8 cellular contexts compared by ENCODE assay signal in genomic region chr11:46616551-46617450, GRCh38. TPM values are rescaled to one million over a fixed set of nuclear protein-coding genes. Genes with fewer than 3 reads are reported as not detected.
A peak's percentile ranks its signal among the peaks of the same experiment; 100 is the strongest.
DNase-seq lines count a peak whose midpoint lies in the region; ATAC-seq, FAIRE-seq and TF ChIP-seq lines count a peak whose summit lies in the region.

Gene HARBI1, minus strand, starts transcription at chr11:46617227. Its CDS starts 990 bp downstream, at chr11:46616237.

- H3K27me3 Mint-ChIP-seq in activated T-helper 2 cell treated with anti-CD3 and anti-CD28 coated beads, Interferon-gamma antibody, Interleukin-2, Interleukin-4, amounts not matched to agents 10 μg/mL and 5 μg/mL and 100 μg/mL, durations not matched to agents 14 hours and 24 hours and 36 hours (ENCODE audit: low read depth): no peaks in the 10 kb centered on the region
- H3K27me3 Mint-ChIP-seq in natural killer cell treated with Interleukin-12 subunit alpha and Interleukin-12 subunit beta and Interleukin-15 and Interleukin-18, amount 100 ng/mL, for 72 hours: no peaks in the 10 kb centered on the region

- H3K4me2 ChIP-seq in DND-41 (ENCODE audit: insufficient read depth, low read length): peak within 1 kb of the TSS; percentile 91
- peak within 1 kb of the TSS; percentile 86 for H3K4me2 ChIP-seq in KMS-11

- H3K36me3 ChIP-seq in DND-41 (ENCODE audit: insufficient read depth, low read length) (peaks cover 19% of the 10 kb centered on the region), KMS-11 (ENCODE audit: insufficient read depth) (no peaks in the 10 kb centered on the region)

- peaks cover 5% of the 10 kb centered on the region; the same call in 1 of the 2 replicates for H4K20me1 ChIP-seq in DND-41 (ENCODE audit: insufficient read depth, low read length)
- no peaks in the 10 kb centered on the region for H4K20me1 ChIP-seq in KMS-11 (ENCODE audit: insufficient read depth)

- H3K9ac ChIP-seq in DND-41 (ENCODE audit: low read depth, low read length): peak within 1 kb of the TSS; percentile 93
- peak within 1 kb of the TSS; percentile 92 for H3K9ac ChIP-seq in KMS-11

- peak within 1 kb of the TSS; percentile 98 for H3K27ac ChIP-seq in DND-41 (ENCODE audit: low read length)
- H3K27ac ChIP-seq in KMS-11: peak within 1 kb of the TSS; percentile 88

- TF ChIP-seq CTCF in DND-41 (IDR thresholded peaks at IDR 0.05; ENCODE audit: borderline replicate concordance, extremely low read depth, low read length, poor library complexity, severe bottlenecking): no peak
- no peak for TF ChIP-seq CTCF in KMS-11 (conservative IDR thresholded peaks at IDR 0.05; ENCODE audit: low read depth, low read length)
- TF ChIP-seq CTCF in fibroblast of pulmonary artery (IDR thresholded peaks at IDR 0.05; ENCODE audit: low read length, missing control alignments): no peak

- no peaks in the 10 kb centered on the region for H3K9me3 Mint-ChIP-seq in activated T-helper 2 cell treated with anti-CD3 and anti-CD28 coated beads, Interferon-gamma antibody, Interleukin-2, Interleukin-4, amounts not matched to agents 10 μg/mL and 5 μg/mL and 100 μg/mL, durations not matched to agents 14 hours and 24 hours and 36 hours
- H3K9me3 Mint-ChIP-seq in natural killer cell treated with Interleukin-12 subunit alpha and Interleukin-12 subunit beta and Interleukin-15 and Interleukin-18, amount 100 ng/mL, for 72 hours: no peaks in the 10 kb centered on the region

- H3K4me1 ChIP-seq in DND-41 (ENCODE audit: insufficient read depth, low read length) (peaks cover 72% of the 10 kb centered on the region), KMS-11 (ENCODE audit: low read depth, poor library complexity, severe bottlenecking) (peaks cover 25% of the 10 kb centered on the region)

- intact Hi-C loops in activated T-helper 2 cell treated with anti-CD3 and anti-CD28 coated beads, Interferon-gamma antibody, Interleukin-2, Interleukin-4, amounts not matched to agents 10 μg/mL and 5 μg/mL and 100 μg/mL, durations not matched to agents 14 hours and 24 hours and 36 hours (cut with micrococcal nuclease): loop anchor here (1.0 to 5.0 kb wide), 5 partner anchors 22 to 268 kb away; partner anchors contain the start of genes AMBRA1, ARHGAP1 and CKAP5

- H3K9me3 ChIP-seq in DND-41 (ENCODE audit: insufficient read depth, low read length, severe bottlenecking): no peaks in the 10 kb centered on the region

- FAIRE-seq in RCC 7860 (lab: Jason Lieb, UNC): no peak

- H3K27ac Mint-ChIP-seq in activated T-helper 2 cell treated with anti-CD3 and anti-CD28 coated beads, Interferon-gamma antibody, Interleukin-2, Interleukin-4, amounts not matched to agents 10 μg/mL and 5 μg/mL and 100 μg/mL, durations not matched to agents 14 hours and 24 hours and 36 hours: peak within 1 kb of the TSS; percentile 100
- peak within 1 kb of the TSS; percentile 97 to 99 for H3K27ac Mint-ChIP-seq in natural killer cell treated with Interleukin-12 subunit alpha and Interleukin-12 subunit beta and Interleukin-15 and Interleukin-18, amount 100 ng/mL, for 72 hours

- peaks cover 14% of the 10 kb centered on the region for H3K36me3 Mint-ChIP-seq in activated T-helper 2 cell treated with anti-CD3 and anti-CD28 coated beads, Interferon-gamma antibody, Interleukin-2, Interleukin-4, amounts not matched to agents 10 μg/mL and 5 μg/mL and 100 μg/mL, durations not matched to agents 14 hours and 24 hours and 36 hours (ENCODE audit: low read depth)
- peaks cover 6% of the 10 kb centered on the region for H3K36me3 Mint-ChIP-seq in natural killer cell treated with Interleukin-12 subunit alpha and Interleukin-12 subunit beta and Interleukin-15 and Interleukin-18, amount 100 ng/mL, for 72 hours

- peaks cover 29% of the 10 kb centered on the region for H3K4me1 Mint-ChIP-seq in activated T-helper 2 cell treated with anti-CD3 and anti-CD28 coated beads, Interferon-gamma antibody, Interleukin-2, Interleukin-4, amounts not matched to agents 10 μg/mL and 5 μg/mL and 100 μg/mL, durations not matched to agents 14 hours and 24 hours and 36 hours (ENCODE audit: low read depth)
- peaks cover 25 to 38% of the 10 kb centered on the region in 2 donors for H3K4me1 Mint-ChIP-seq in natural killer cell treated with Interleukin-12 subunit alpha and Interleukin-12 subunit beta and Interleukin-15 and Interleukin-18, amount 100 ng/mL, for 72 hours (ENCODE audit: low read depth in 2 of 2)

- H3K4me3 Mint-ChIP-seq in activated T-helper 2 cell treated with anti-CD3 and anti-CD28 coated beads, Interferon-gamma antibody, Interleukin-2, Interleukin-4, amounts not matched to agents 10 μg/mL and 5 μg/mL and 100 μg/mL, durations not matched to agents 14 hours and 24 hours and 36 hours (ENCODE audit: low read depth): peak within 1 kb of the TSS; percentile 99
- peak within 1 kb of the TSS; percentile 90 for H3K4me3 Mint-ChIP-seq in natural killer cell treated with Interleukin-12 subunit alpha and Interleukin-12 subunit beta and Interleukin-15 and Interleukin-18, amount 100 ng/mL, for 72 hours

- H2AFZ ChIP-seq in DND-41 (ENCODE audit: low read depth, low read length): peak within 1 kb of the TSS; percentile 94
- peak within 1 kb of the TSS; percentile 76 for H2AFZ ChIP-seq in KMS-11 (ENCODE audit: low read depth)

- H3K79me2 ChIP-seq in DND-41 (ENCODE audit: insufficient read depth, low read length) (peaks cover 67% of the 10 kb centered on the region), KMS-11 (ENCODE audit: insufficient read depth, low read depth) (peaks cover 39% of the 10 kb centered on the region; the same call in 1 of the 2 replicates)

- peak; percentile 97 for ATAC-seq in DND-41 (ENCODE audit: insufficient read depth, low read depth)
- peak; percentile 91 for ATAC-seq in GM21786 (IDR thresholded peaks at IDR 0.05; ENCODE audit: unreplicated experiment)
- peak; percentile 99 for ATAC-seq in natural killer cell treated with Interleukin-12 subunit alpha and Interleukin-12 subunit beta and Interleukin-15 and Interleukin-18, amount 100 ng/mL, for 72 hours

- DNase-seq in DND-41: peak; percentile 91
- DNase-seq in RCC 7860 (ENCODE audit: low spot score): peak; percentile 66
- DNase-seq in activated T-helper 2 cell treated with anti-CD3 and anti-CD28 coated beads, Interferon-gamma antibody, Interleukin-2, Interleukin-4, amounts not matched to agents 10 μg/mL and 5 μg/mL and 100 μg/mL, durations not matched to agents 14 hours and 24 hours and 36 hours (ENCODE audit: low spot score): peak; percentile 90
- peak; percentile 91 for DNase-seq in fibroblast of pulmonary artery (ENCODE audit: low read depth)
- DNase-seq in natural killer cell treated with Interleukin-12 subunit alpha and Interleukin-12 subunit beta and Interleukin-15 and Interleukin-18, amount 100 ng/mL, for 72 hours (ENCODE audit: low spot score): peak; percentile 97
- peak; percentile 94 for DNase-seq in stimulated activated naive CD4-positive, alpha-beta T cell treated with Interleukin-2 at 50 U/mL for 16 hours (lab: John Stamatoyannopoulos, UW)

- H3K27me3 ChIP-seq in DND-41 (ENCODE audit: insufficient read depth, low read length, poor library complexity): no peaks in the 10 kb centered on the region
- H3K27me3 ChIP-seq in KMS-11 (ENCODE audit: insufficient read depth, low read depth): no peaks in the 10 kb centered on the region

- H3K4me3 ChIP-seq in DND-41 (ENCODE audit: low read depth in 1 of 2, low read length in 2 of 2) (peak within 1 kb of the TSS; percentile 55 to 94), KMS-11 (IDR thresholded peaks at IDR 0.05; ENCODE audit: insufficient read depth, low read depth, low read length) (no peak within 1 kb of the TSS), fibroblast of pulmonary artery (replicated peaks; ENCODE audit: low read depth, low read length) (peak within 1 kb of the TSS; percentile 100)

RNA-seq across cellular contexts. Expression of gene HARBI1, which starts in this region (rescaled TPM):
- 3.8 and 4.7 TPM in 2 replicates for total RNA-seq in activated T-helper 2 cell treated with anti-CD3 and anti-CD28 coated beads, Interferon-gamma antibody, Interleukin-2, Interleukin-4, amounts not matched to agents 10 μg/mL and 5 μg/mL and 100 μg/mL, durations not matched to agents 14 hours and 24 hours and 36 hours
- total RNA-seq in natural killer cell treated with Interleukin-12 subunit alpha and Interleukin-12 subunit beta and Interleukin-15 and Interleukin-18, amount 100 ng/mL, for 72 hours: 1 to 10 TPM; 6.2 to 6.4 TPM
